In genomic region chr19:58356236-58356970, GRCh38 we compare ENCODE assay signal across 8 cellular contexts. TPM values are rescaled to one million over a fixed set of nuclear protein-coding genes. Genes with fewer than 3 reads are reported as not detected.
DNase-seq lines count a peak whose midpoint lies in the region; ATAC-seq and TF ChIP-seq lines count a peak whose summit lies in the region.
"Had no signal": no experiment of that assay in that cellular context is flagged by ENCODE, and none has a peak within 500 bp of the region (broad histone marks: within the 10 kb centered on the region; RNA-seq: fewer than 3 reads in every experiment).

No MANE protein-coding gene starts in this region.

- peak; percentile 48 for DNase-seq in activated CD4-positive, CD25-positive, alpha-beta regulatory T cell treated with anti-CD3 and anti-CD28 coated beads, Interleukin-2, amount 50 U/mL, for 72 hours
- DNase-seq in fibroblast of lung (ENCODE audit: low read depth in 2 of 2) (peak in 1 of 2 donors; percentile 39), 8988T (no peak), CD1c-positive myeloid dendritic cell (ENCODE audit: extremely low spot score) (no peak)
- DNase-seq in stimulated activated naive CD4-positive, alpha-beta T cell treated with Interleukin-2 at 50 U/mL for 16 hours (lab: John Stamatoyannopoulos, UW) = peak; percentile 35
- DNase-seq: SK-N-SH had no signal

- no peak for TF ChIP-seq CTCF in fibroblast of lung (conservative IDR thresholded peaks at IDR 0.05 in 1 of 2, IDR thresholded peaks at IDR 0.05 in 1 of 2; ENCODE audit: low read depth in 1 of 2, low read length in 2 of 2)

- H3K9me3 ChIP-seq in fibroblast of lung (ENCODE audit: control insufficient read depth, insufficient read depth, low read depth, low read length) = no peaks in the 10 kb centered on the region
- H3K9me3 ChIP-seq: SK-N-SH had no signal

- H3K9ac ChIP-seq in fibroblast of lung (ENCODE audit: insufficient read depth, low read length) = no peak overlapping the region
- H3K9ac ChIP-seq: SK-N-SH had no signal

- no peaks in the 10 kb centered on the region for H3K4me1 ChIP-seq in fibroblast of lung (ENCODE audit: control insufficient read depth, extremely low read depth, insufficient read depth, low read length)

- H3K27ac ChIP-seq in fibroblast of lung (ENCODE audit: insufficient read depth, low read length) = no peak overlapping the region

- H3K27me3 ChIP-seq in fibroblast of lung (ENCODE audit: control insufficient read depth, insufficient read depth, low read length) = no peaks in the 10 kb centered on the region

- H3K36me3 ChIP-seq in fibroblast of lung (ENCODE audit: control insufficient read depth, insufficient read depth, low read length) = no peaks in the 10 kb centered on the region

- peak overlapping the region; percentile 15 for H3K4me2 ChIP-seq in fibroblast of lung (ENCODE audit: extremely low read depth, insufficient read depth, low read length)
- H3K4me2 ChIP-seq: SK-N-SH had no signal

- H2AFZ ChIP-seq in fibroblast of lung (ENCODE audit: low read length) = no peak overlapping the region

- peak overlapping the region in 1 of 4 experiments; percentile 33 for H3K4me3 ChIP-seq in fibroblast of lung (replicated peaks in 1 of 4; ENCODE audit: control extremely low read depth in 1 of 4, insufficient read depth in 1 of 4, low read depth in 3 of 4, low read length in 4 of 4)

- no peaks in the 10 kb centered on the region for H4K20me1 ChIP-seq in fibroblast of lung (ENCODE audit: control insufficient read depth, extremely low read depth, insufficient read depth, low read length)

- H3K79me2 ChIP-seq in fibroblast of lung (ENCODE audit: control insufficient read depth, insufficient read depth, low read length) = no peaks in the 10 kb centered on the region

- no peak for ATAC-seq in HG03039 (IDR thresholded peaks at IDR 0.05; ENCODE audit: unreplicated experiment)
- ATAC-seq: HCT116 had no signal

RNA-seq across cellular contexts. Expression of gene A1BG, which starts 3.1 kb away (rescaled TPM):
- total RNA-seq in fibroblast of lung = 3.3 and 12.6 TPM in 2 replicates
- polyA plus RNA-seq in fibroblast of lung = 5.0 and 8.3 TPM in 2 replicates
- polyA plus RNA-seq in fibroblast of lung (2012) = 29.7 and 31.5 TPM in 2 replicates
- 1.3 and 1.4 TPM in 2 replicates for polyA minus RNA-seq in fibroblast of lung (ENCODE audit: low replicate concordance)

RNA-seq across cellular contexts. Expression of gene ZNF497, which starts 6.1 kb away (rescaled TPM):
- 1.5 and 2.5 TPM in 2 replicates for total RNA-seq in fibroblast of lung
- 0.03 and 0.05 TPM in 2 replicates for polyA plus RNA-seq in fibroblast of lung
- polyA plus RNA-seq in fibroblast of lung (2012) = 0.75 and 0.77 TPM in 2 replicates
- polyA minus RNA-seq in fibroblast of lung (ENCODE audit: low replicate concordance) = not detected in 2 replicates

RNA-seq across cellular contexts. Expression of gene ZNF837, which starts 24.4 kb away (rescaled TPM):
- total RNA-seq in fibroblast of lung = 1.5 and 1.8 TPM in 2 replicates
- 0.18 and 0.27 TPM in 2 replicates for polyA plus RNA-seq in fibroblast of lung
- polyA plus RNA-seq in fibroblast of lung (2012) = 0.90 and 0.92 TPM in 2 replicates
- 0.35 TPM in 1 of 2 replicates, not detected in the other for polyA minus RNA-seq in fibroblast of lung (ENCODE audit: low replicate concordance)

RNA-seq across cellular contexts. Expression of gene ZSCAN22, which starts 29.6 kb away (rescaled TPM):
- 2.3 and 3.0 TPM in 2 replicates for total RNA-seq in fibroblast of lung
- 2.8 and 3.0 TPM in 2 replicates for polyA plus RNA-seq in fibroblast of lung
- 1.4 and 1.6 TPM in 2 replicates for polyA plus RNA-seq in fibroblast of lung (2012)
- 4.4 and 6.1 TPM in 2 replicates for polyA minus RNA-seq in fibroblast of lung (ENCODE audit: low replicate concordance)

RNA-seq across cellular contexts. Expression of gene RPS5, which starts 30.7 kb away (rescaled TPM):
- total RNA-seq in fibroblast of lung = 2,126 and 2,800 TPM in 2 replicates
- 1,173 and 1,532 TPM in 2 replicates for polyA plus RNA-seq in fibroblast of lung
- polyA plus RNA-seq in fibroblast of lung (2012) = 1,367 and 1,629 TPM in 2 replicates
- polyA minus RNA-seq in fibroblast of lung (ENCODE audit: low replicate concordance) = 1,823 and 1,849 TPM in 2 replicates

Comparison
In these comparisons a context has a peak if more than half of its experiments do, and no peak if none do; other contexts are left out.
1. DNase-seq: peak in activated CD4-positive, CD25-positive, alpha-beta regulatory T cell treated with anti-CD3 and anti-CD28 coated beads, Interleukin-2, amount 50 U/mL, for 72 hours (single experiment) and stimulated activated naive CD4-positive, alpha-beta T cell treated with Interleukin-2 at 50 U/mL for 16 hours (single experiment); none in 8988T (single experiment) and CD1c-positive myeloid dendritic cell (single experiment).